Comparison of ENCODE assay signal across 8 cellular contexts in genomic region chr11:75525433-75526191, GRCh38. TPM values are rescaled to one million over a fixed set of nuclear protein-coding genes. Genes with fewer than 3 reads are reported as not detected.
DNase-seq lines count a peak whose midpoint lies in the region; ATAC-seq lines count a peak whose summit lies in the region.

GDPD5 (minus strand) TSS chr11:75525941; CDS start chr11:75477735, 48,206 bp downstream.

- H3K36me3 Mint-ChIP-seq in natural killer cell treated with Interleukin-12 subunit alpha and Interleukin-12 subunit beta and Interleukin-15 and Interleukin-18, amount 100 ng/mL, for 72 hours, result no peaks in the 10 kb centered on the region

- peak within 1 kb of the TSS in 1 of 2 donors; percentile 29 for H3K27ac Mint-ChIP-seq in natural killer cell treated with Interleukin-12 subunit alpha and Interleukin-12 subunit beta and Interleukin-15 and Interleukin-18, amount 100 ng/mL, for 72 hours

- peak; percentile 98 for DNase-seq in DMS53 (lab: John Stamatoyannopoulos, UW)
- DNase-seq in KG1 (lab: John Stamatoyannopoulos, UW), result peak; percentile 83
- DNase-seq in RKO (ENCODE audit: low spot score), result peak; percentile 81
- DNase-seq in activated T-helper 1 cell treated with Interleukin-2 at 50 U/mL for 16 hours (ENCODE audit: low read depth), result peak; percentile 84
- DNase-seq in fibroblast of peridontal ligament (ENCODE audit: extremely low read depth), result peak; percentile 43
- DNase-seq in natural killer cell treated with Interleukin-12 subunit alpha and Interleukin-12 subunit beta and Interleukin-15 and Interleukin-18, amount 100 ng/mL, for 72 hours (ENCODE audit: low spot score), result peak; percentile 85
- peak; percentile 93 for DNase-seq in stimulated activated naive CD4-positive, alpha-beta T cell treated with Interleukin-2 at 50 U/mL for 16 hours (lab: John Stamatoyannopoulos, UW)

- H3K4me3 Mint-ChIP-seq in natural killer cell treated with Interleukin-12 subunit alpha and Interleukin-12 subunit beta and Interleukin-15 and Interleukin-18, amount 100 ng/mL, for 72 hours, result peak within 1 kb of the TSS; percentile 69

- peak; percentile 65 for ATAC-seq in GM21619 (IDR thresholded peaks at IDR 0.05; ENCODE audit: unreplicated experiment)
- peak; percentile 95 to 97 for ATAC-seq in natural killer cell treated with Interleukin-12 subunit alpha and Interleukin-12 subunit beta and Interleukin-15 and Interleukin-18, amount 100 ng/mL, for 72 hours

- H3K27me3 Mint-ChIP-seq in natural killer cell treated with Interleukin-12 subunit alpha and Interleukin-12 subunit beta and Interleukin-15 and Interleukin-18, amount 100 ng/mL, for 72 hours, result peaks cover 12 to 24% of the 10 kb centered on the region in 2 donors

- peaks cover 19 to 26% of the 10 kb centered on the region in 2 donors for H3K4me1 Mint-ChIP-seq in natural killer cell treated with Interleukin-12 subunit alpha and Interleukin-12 subunit beta and Interleukin-15 and Interleukin-18, amount 100 ng/mL, for 72 hours (ENCODE audit: low read depth in 2 of 2)

- H3K9me3 Mint-ChIP-seq in natural killer cell treated with Interleukin-12 subunit alpha and Interleukin-12 subunit beta and Interleukin-15 and Interleukin-18, amount 100 ng/mL, for 72 hours, result no peaks in the 10 kb centered on the region

RNA-seq across cellular contexts. Expression of gene GDPD5, which starts in this region (rescaled TPM):
- total RNA-seq in natural killer cell treated with Interleukin-12 subunit alpha and Interleukin-12 subunit beta and Interleukin-15 and Interleukin-18, amount 100 ng/mL, for 72 hours, result 10 to 100 TPM in 1 of 2 donors, 1 to 10 TPM in 1; 7.2 to 28.2 TPM

Comparison
In these comparisons a context has a peak if more than half of its experiments do, and no peak if none do; other contexts are left out.
1. Peak in every context shown above with its lines: DNase-seq and ATAC-seq.
2. DNase-seq: peak in every context shown above with its lines; median percentile 98 in DMS53; 93 in stimulated activated naive CD4-positive, alpha-beta T cell treated with Interleukin-2 at 50 U/mL for 16 hours; 85 in natural killer cell treated with Interleukin-12 subunit alpha and Interleukin-12 subunit beta and Interleukin-15 and Interleukin-18, amount 100 ng/mL, for 72 hours; 84 in activated T-helper 1 cell treated with Interleukin-2 at 50 U/mL for 16 hours; 83 in KG1; 81 in RKO; 43 in fibroblast of peridontal ligament.